Comparison of ENCODE assay signal across 25 cellular contexts in genomic region chr7:148626828-148627227, GRCh38. TPM values are rescaled to one million over a fixed set of nuclear protein-coding genes. Genes with fewer than 3 reads are reported as not detected.
"Had no signal": no experiment of that assay in that cellular context is flagged by ENCODE, and none has a peak within 500 bp of the region (broad histone marks: within the 10 kb centered on the region; RNA-seq: fewer than 3 reads in every experiment).

No MANE protein-coding gene starts in this region.

- H3K36me3 Mint-ChIP-seq: activated naive CD4-positive, alpha-beta T cell treated with anti-CD3 and anti-CD28 coated beads, Interleukin-2, amount 50 U/mL, for 72 hours; naive B cell; type B pancreatic cell had no signal

- H3K9me3 Mint-ChIP-seq: activated naive CD4-positive, alpha-beta T cell treated with anti-CD3 and anti-CD28 coated beads, Interleukin-2, amount 50 U/mL, for 72 hours; naive B cell; stimulated activated naive CD8-positive, alpha-beta T cell treated with anti-CD3 and anti-CD28 coated beads, Interleukin-15, amount 100 ng/mL, for 72 hours; type B pancreatic cell had no signal

- DNase-seq: activated CD4-positive, alpha-beta T cell treated with anti-CD3 and anti-CD28 coated beads, Interleukin-2, amount 10 ng/mL, durations not matched to agents 7 days and 5 days; activated CD8-positive, alpha-beta memory T cell treated with anti-CD3 and anti-CD28 coated beads, Interleukin-2, amount 50 U/mL, for 4 hours; activated CD8-positive, alpha-beta T cell treated with anti-CD3 and anti-CD28 coated beads, Interleukin-2, amount 10 ng/mL, durations not matched to agents 7 days and 5 days; activated gamma-delta T cell treated with Interleukin-2 at 50 U/mL for 16 hours; adrenal gland; dermis blood vessel endothelial cell; effector memory CD4-positive, alpha-beta T cell; esophagus squamous epithelium; mucosa of descending colon; naive B cell; ovary; psoas muscle; right cardiac atrium; stimulated activated CD4-positive, alpha-beta T cell treated with anti-CD3 and anti-CD28 coated beads, Interleukin-4, amount 100 ng/mL, for 1 hour; stimulated activated naive CD8-positive, alpha-beta T cell treated with anti-CD3 and anti-CD28 coated beads, Interleukin-15, amount 100 ng/mL, for 72 hours; T-helper 9 cell had no signal

- H3K9me3 ChIP-seq: adrenal gland, esophagus squamous epithelium, mucosa of descending colon, ovary, psoas muscle, suprapubic skin had no signal

- H3K27ac ChIP-seq: adrenal gland, cardiac muscle cell, esophagus squamous epithelium, ovary, psoas muscle, skin epidermis, suprapubic skin had no signal

- H3K27me3 ChIP-seq: adrenal gland, cardiac muscle cell, ovary, suprapubic skin had no signal

- H3K27me3 Mint-ChIP-seq: type B pancreatic cell had no signal

- H3K27ac Mint-ChIP-seq: activated naive CD4-positive, alpha-beta T cell treated with anti-CD3 and anti-CD28 coated beads, Interleukin-2, amount 50 U/mL, for 72 hours; memory B cell; naive B cell; stimulated activated naive CD8-positive, alpha-beta T cell treated with anti-CD3 and anti-CD28 coated beads, Interleukin-15, amount 100 ng/mL, for 72 hours; type B pancreatic cell had no signal

- H3K4me1 ChIP-seq: esophagus squamous epithelium, suprapubic skin had no signal

- H3K4me3 ChIP-seq: adrenal gland, cardiac muscle cell, esophagus squamous epithelium, mucosa of descending colon, ovary, psoas muscle, skin epidermis, suprapubic skin had no signal

- H3K4me3 Mint-ChIP-seq: activated CD4-positive, alpha-beta T cell treated with anti-CD3 and anti-CD28 coated beads, Interleukin-2, amount 10 ng/mL, durations not matched to agents 7 days and 5 days; activated CD8-positive, alpha-beta T cell treated with anti-CD3 and anti-CD28 coated beads, Interleukin-2, amount 10 ng/mL, durations not matched to agents 7 days and 5 days; memory B cell; naive B cell; stimulated activated naive CD8-positive, alpha-beta T cell treated with anti-CD3 and anti-CD28 coated beads, Interleukin-15, amount 100 ng/mL, for 72 hours; type B pancreatic cell had no signal

- ATAC-seq: activated CD4-positive, CD25-positive, alpha-beta regulatory T cell treated with anti-CD3 and anti-CD28 coated beads, Interleukin-2, amount 50 U/mL, for 24 hours; activated CD8-positive, alpha-beta T cell treated with anti-CD3 and anti-CD28 coated beads, Interleukin-2, amount 10 ng/mL, durations not matched to agents 7 days and 5 days; activated naive CD4-positive, alpha-beta T cell treated with anti-CD3 and anti-CD28 coated beads, Interleukin-2, amount 50 U/mL, for 72 hours; mucosa of descending colon; psoas muscle; right cardiac atrium; stimulated activated naive CD8-positive, alpha-beta T cell treated with anti-CD3 and anti-CD28 coated beads, Interleukin-15, amount 100 ng/mL, for 72 hours had no signal

- H3K36me3 ChIP-seq: adrenal gland, cardiac muscle cell, esophagus squamous epithelium, ovary, suprapubic skin had no signal

RNA-seq across cellular contexts. Expression of gene C7orf33, which starts 36.3 kb away (rescaled TPM):
- total RNA-seq: activated CD4-positive, alpha-beta T cell treated with anti-CD3 and anti-CD28 coated beads, Interleukin-2, amount 10 ng/mL, durations not matched to agents 7 days and 5 days; activated CD8-positive, alpha-beta T cell treated with anti-CD3 and anti-CD28 coated beads, Interleukin-2, amount 10 ng/mL, durations not matched to agents 7 days and 5 days; activated naive CD4-positive, alpha-beta T cell treated with anti-CD3 and anti-CD28 coated beads, Interleukin-2, amount 50 U/mL, for 72 hours; adrenal gland; cardiac muscle cell; dermis blood vessel endothelial cell; endothelial cell of umbilical vein; esophagus squamous epithelium; liver; mucosa of descending colon; ovary; psoas muscle; right cardiac atrium; suprapubic skin had no signal
